26 cellular contexts compared by ENCODE assay signal in genomic region chr1:28178690-28179485, GRCh38. TPM values are rescaled to one million over a fixed set of nuclear protein-coding genes. Genes with fewer than 3 reads are reported as not detected.
"Had no signal": no experiment of that assay in that cellular context is flagged by ENCODE, and none has a peak within 500 bp of the region (broad histone marks: within the 10 kb centered on the region; RNA-seq: fewer than 3 reads in every experiment).

No MANE protein-coding gene starts in this region.

- H3K4me1 ChIP-seq: adrenal gland, ascending aorta, sigmoid colon had no signal

- H3K27me3 ChIP-seq: adrenal gland, ascending aorta, heart left ventricle, sigmoid colon had no signal

- H3K36me3 ChIP-seq: adrenal gland, ascending aorta, heart left ventricle, sigmoid colon, WERI-Rb-1 had no signal

- H3K27ac Mint-ChIP-seq: activated CD4-positive, alpha-beta T cell treated with anti-CD3 and anti-CD28 coated beads for 36 hours; activated naive CD8-positive, alpha-beta T cell; activated T-cell treated with anti-CD3 and anti-CD28 coated beads, Interleukin-2, amount 50 U/mL, for 24 hours; activated T-helper 2 cell treated with anti-CD3 and anti-CD28 coated beads, Interferon-gamma antibody, Interleukin-2, Interleukin-4, amounts not matched to agents 10 μg/mL and 5 μg/mL and 100 μg/mL, durations not matched to agents 14 hours and 24 hours and 36 hours had no signal

- H3K36me3 Mint-ChIP-seq: activated naive CD8-positive, alpha-beta T cell had no signal

- H3K9me3 ChIP-seq: adrenal gland, ascending aorta, heart left ventricle, sigmoid colon had no signal

- ATAC-seq: activated CD4-positive, alpha-beta T cell treated with anti-CD3 and anti-CD28 coated beads for 36 hours; heart left ventricle; left colon had no signal

- DNase-seq: activated CD4-positive, alpha-beta T cell treated with anti-CD3 and anti-CD28 coated beads for 36 hours; activated CD4-positive, alpha-beta T cell treated with anti-CD3 and anti-CD28 coated beads, Interleukin-2, amount 50 U/mL, for 4 hours; activated CD8-positive, alpha-beta memory T cell treated with anti-CD3 and anti-CD28 coated beads for 24 hours; activated CD8-positive, alpha-beta memory T cell treated with anti-CD3 and anti-CD28 coated beads, Interleukin-2, amount 50 U/mL, for 4 hours; activated naive CD4-positive, alpha-beta T cell; activated T-cell treated with anti-CD3 and anti-CD28 coated beads, Interleukin-2, amount 50 U/mL, for 24 hours; adrenal gland; heart left ventricle; islet precursor cell; left colon; mesenchymal stem cell; nephron progenitor cell; occipital lobe; retina; sigmoid colon; stimulated activated CD4-positive, alpha-beta T cell treated with anti-CD3 and anti-CD28 coated beads, Interleukin-2, amount 100 ng/mL, for 48 hours; stimulated activated CD8-positive, alpha-beta memory T cell treated with anti-CD3 and anti-CD28 coated beads, Interleukin-4, amount 100 ng/mL, for 48 hours; stimulated activated naive CD4-positive, alpha-beta T cell treated with Interleukin-2 at 50 U/mL for 16 hours; WERI-Rb-1 had no signal

- H3K4me3 Mint-ChIP-seq: activated CD4-positive, alpha-beta T cell treated with anti-CD3 and anti-CD28 coated beads for 36 hours; activated naive CD8-positive, alpha-beta T cell; activated T-cell treated with anti-CD3 and anti-CD28 coated beads, Interleukin-2, amount 50 U/mL, for 24 hours; nephron progenitor cell had no signal

- H3K9me3 Mint-ChIP-seq: activated T-cell treated with anti-CD3 and anti-CD28 coated beads, Interleukin-2, amount 50 U/mL, for 24 hours; activated T-helper 2 cell treated with anti-CD3 and anti-CD28 coated beads, Interferon-gamma antibody, Interleukin-2, Interleukin-4, amounts not matched to agents 10 μg/mL and 5 μg/mL and 100 μg/mL, durations not matched to agents 14 hours and 24 hours and 36 hours; nephron progenitor cell had no signal

- H3K4me3 ChIP-seq: adrenal gland, ascending aorta, coronary artery, heart left ventricle, sigmoid colon, smooth muscle cell had no signal

- H3K27ac ChIP-seq: adrenal gland, ascending aorta, coronary artery, epithelial cell of prostate, heart left ventricle, sigmoid colon, WERI-Rb-1 had no signal

RNA-seq across cellular contexts. Expression of gene PTAFR, which starts 2.4 kb away (rescaled TPM):
- total RNA-seq: myocyte had no signal
